ENCODE assay signal across 2 cellular contexts in the genomic region with DNA sequence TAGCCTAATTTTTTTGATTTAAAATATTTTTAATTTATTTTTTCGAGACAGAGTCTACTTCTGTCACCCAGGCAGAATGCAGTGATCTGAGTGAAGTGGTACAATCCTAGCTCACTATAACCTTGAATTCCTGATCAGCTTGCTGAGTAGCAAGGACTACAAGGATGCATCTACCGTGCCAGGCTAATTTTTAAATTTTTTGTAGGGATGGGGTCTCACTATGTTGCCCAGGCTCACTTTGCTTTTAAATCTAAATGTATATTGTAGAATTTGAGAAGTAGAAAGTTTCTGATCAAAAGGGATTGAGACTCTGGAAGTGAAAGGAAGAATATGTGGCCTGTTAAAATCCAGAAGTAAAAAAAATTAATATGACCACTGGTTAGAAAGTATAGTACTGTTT.
TF ChIP-seq lines count a peak whose summit lies in the region.

No MANE protein-coding gene starts in this region.

TF ChIP-seq in A549, 52 proteins besides CTCF, POLR2A, EP300 and RAD21:
- TF ChIP-seq RNF2 (IDR thresholded peaks at IDR 0.05; ENCODE audit: borderline replicate concordance, low read depth) (no peak), NPAS2 (CRISPR knock-in tag; IDR thresholded peaks at IDR 0.05; ENCODE audit: borderline replicate concordance) (no peak), HOXA7 (CRISPR knock-in tag; IDR thresholded peaks at IDR 0.05) (no peak), FOSB (CRISPR knock-in tag; IDR thresholded peaks at IDR 0.05) (no peak), MAZ (IDR thresholded peaks at IDR 0.05; ENCODE audit: borderline replicate concordance, low read depth, low read length) (no peak)
TF ChIP-seq in A549: peak in this region for 0.

TF ChIP-seq in HCT116, 20 proteins besides CTCF, POLR2A, EP300 and RAD21:
- no peak for TF ChIP-seq ELF1 (IDR thresholded peaks at IDR 0.05; ENCODE audit: borderline replicate concordance, low read depth)
- TF ChIP-seq ZNF274 (IDR thresholded peaks at IDR 0.05; ENCODE audit: low read depth, low read length): no peak
- TF ChIP-seq, protein P1, sequence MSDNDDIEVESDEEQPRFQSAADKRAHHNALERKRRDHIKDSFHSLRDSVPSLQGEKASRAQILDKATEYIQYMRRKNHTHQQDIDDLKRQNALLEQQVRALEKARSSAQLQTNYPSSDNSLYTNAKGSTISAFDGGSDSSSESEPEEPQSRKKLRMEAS (IDR thresholded peaks at IDR 0.05): no peak
- TF ChIP-seq EGR1 (IDR thresholded peaks at IDR 0.05; ENCODE audit: low read depth): no peak
- no peak for TF ChIP-seq SP1 (IDR thresholded peaks at IDR 0.05; ENCODE audit: low read depth)
- TF ChIP-seq, protein P2, sequence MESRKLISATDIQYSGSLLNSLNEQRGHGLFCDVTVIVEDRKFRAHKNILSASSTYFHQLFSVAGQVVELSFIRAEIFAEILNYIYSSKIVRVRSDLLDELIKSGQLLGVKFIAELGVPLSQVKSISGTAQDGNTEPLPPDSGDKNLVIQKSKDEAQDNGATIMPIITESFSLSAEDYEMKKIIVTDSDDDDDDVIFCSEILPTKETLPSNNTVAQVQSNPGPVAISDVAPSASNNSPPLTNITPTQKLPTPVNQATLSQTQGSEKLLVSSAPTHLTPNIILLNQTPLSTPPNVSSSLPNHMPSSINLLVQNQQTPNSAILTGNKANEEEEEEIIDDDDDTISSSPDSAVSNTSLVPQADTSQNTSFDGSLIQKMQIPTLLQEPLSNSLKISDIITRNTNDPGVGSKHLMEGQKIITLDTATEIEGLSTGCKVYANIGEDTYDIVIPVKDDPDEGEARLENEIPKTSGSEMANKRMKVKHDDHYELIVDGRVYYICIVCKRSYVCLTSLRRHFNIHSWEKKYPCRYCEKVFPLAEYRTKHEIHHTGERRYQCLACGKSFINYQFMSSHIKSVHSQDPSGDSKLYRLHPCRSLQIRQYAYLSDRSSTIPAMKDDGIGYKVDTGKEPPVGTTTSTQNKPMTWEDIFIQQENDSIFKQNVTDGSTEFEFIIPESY (IDR thresholded peaks at IDR 0.05; ENCODE audit: extremely low read depth, insufficient replicate concordance, low read length): no peak
- TF ChIP-seq ZFX (IDR thresholded peaks at IDR 0.05): no peak
- TF ChIP-seq EZH2phosphoT487 (IDR thresholded peaks at IDR 0.05; ENCODE audit: borderline replicate concordance): no peak
- no peak for TF ChIP-seq POLR2AphosphoS5 (IDR thresholded peaks at IDR 0.05; ENCODE audit: low read depth, low read length)
- no peak for TF ChIP-seq SRF (IDR thresholded peaks at IDR 0.05; ENCODE audit: low read depth)
- no peak for TF ChIP-seq YY1 (IDR thresholded peaks at IDR 0.05; ENCODE audit: extremely low read depth, insufficient replicate concordance, low read depth, low read length)
- TF ChIP-seq JUND (IDR thresholded peaks at IDR 0.05): no peak
- TF ChIP-seq FOSL1 (IDR thresholded peaks at IDR 0.05; ENCODE audit: low read depth): no peak
- TF ChIP-seq, protein P3, sequence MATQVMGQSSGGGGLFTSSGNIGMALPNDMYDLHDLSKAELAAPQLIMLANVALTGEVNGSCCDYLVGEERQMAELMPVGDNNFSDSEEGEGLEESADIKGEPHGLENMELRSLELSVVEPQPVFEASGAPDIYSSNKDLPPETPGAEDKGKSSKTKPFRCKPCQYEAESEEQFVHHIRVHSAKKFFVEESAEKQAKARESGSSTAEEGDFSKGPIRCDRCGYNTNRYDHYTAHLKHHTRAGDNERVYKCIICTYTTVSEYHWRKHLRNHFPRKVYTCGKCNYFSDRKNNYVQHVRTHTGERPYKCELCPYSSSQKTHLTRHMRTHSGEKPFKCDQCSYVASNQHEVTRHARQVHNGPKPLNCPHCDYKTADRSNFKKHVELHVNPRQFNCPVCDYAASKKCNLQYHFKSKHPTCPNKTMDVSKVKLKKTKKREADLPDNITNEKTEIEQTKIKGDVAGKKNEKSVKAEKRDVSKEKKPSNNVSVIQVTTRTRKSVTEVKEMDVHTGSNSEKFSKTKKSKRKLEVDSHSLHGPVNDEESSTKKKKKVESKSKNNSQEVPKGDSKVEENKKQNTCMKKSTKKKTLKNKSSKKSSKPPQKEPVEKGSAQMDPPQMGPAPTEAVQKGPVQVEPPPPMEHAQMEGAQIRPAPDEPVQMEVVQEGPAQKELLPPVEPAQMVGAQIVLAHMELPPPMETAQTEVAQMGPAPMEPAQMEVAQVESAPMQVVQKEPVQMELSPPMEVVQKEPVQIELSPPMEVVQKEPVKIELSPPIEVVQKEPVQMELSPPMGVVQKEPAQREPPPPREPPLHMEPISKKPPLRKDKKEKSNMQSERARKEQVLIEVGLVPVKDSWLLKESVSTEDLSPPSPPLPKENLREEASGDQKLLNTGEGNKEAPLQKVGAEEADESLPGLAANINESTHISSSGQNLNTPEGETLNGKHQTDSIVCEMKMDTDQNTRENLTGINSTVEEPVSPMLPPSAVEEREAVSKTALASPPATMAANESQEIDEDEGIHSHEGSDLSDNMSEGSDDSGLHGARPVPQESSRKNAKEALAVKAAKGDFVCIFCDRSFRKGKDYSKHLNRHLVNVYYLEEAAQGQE (IDR thresholded peaks at IDR 0.05; ENCODE audit: low read depth): no peak
